ENCODE assay signal across 36 cellular contexts in genomic region chr2:200772620-200773019, GRCh38.
"Had no signal": no experiment of that assay in that cellular context is flagged by ENCODE, and none has a peak within 500 bp of the region (broad histone marks: within the 10 kb centered on the region; RNA-seq: fewer than 3 reads in every experiment).

No MANE protein-coding gene starts in this region.

- H3K9me3 ChIP-seq: body of pancreas, breast epithelium had no signal

- H3K27me3 Mint-ChIP-seq: activated naive CD4-positive, alpha-beta T cell treated with anti-CD3 and anti-CD28 coated beads, Interleukin-2, amount 50 U/mL, for 24 hours had no signal

- H3K9me3 Mint-ChIP-seq: activated naive CD4-positive, alpha-beta T cell treated with anti-CD3 and anti-CD28 coated beads, Interleukin-2, amount 50 U/mL, for 24 hours had no signal

- H3K27me3 ChIP-seq: body of pancreas, breast epithelium had no signal

- H3K4me1 Mint-ChIP-seq: activated B cell treated with CpG ODN at 0.5 μM for 24 hours; activated naive CD4-positive, alpha-beta T cell treated with anti-CD3 and anti-CD28 coated beads, Interleukin-2, amount 50 U/mL, for 24 hours had no signal

- H3K36me3 ChIP-seq: breast epithelium had no signal

- H3K27ac ChIP-seq: body of pancreas, breast epithelium, PC-9, RWPE1, VCaP had no signal

- H3K4me1 ChIP-seq: body of pancreas, breast epithelium had no signal

- ATAC-seq: activated CD8-positive, alpha-beta T cell treated with anti-CD3 and anti-CD28 coated beads for 36 hours; activated T-cell treated with anti-CD3 and anti-CD28 coated beads, Interleukin-2, amount 50 U/mL, for 72 hours; body of pancreas; Right ventricle myocardium inferior; SK-N-SH treated with all-trans-retinoic acid at 6 μM for 48 hours had no signal

- H3K4me2 ChIP-seq: PC-9 had no signal

- H3K27ac Mint-ChIP-seq: activated B cell treated with CpG ODN at 0.5 μM for 24 hours; activated CD8-positive, alpha-beta T cell treated with anti-CD3 and anti-CD28 coated beads for 36 hours; activated naive CD4-positive, alpha-beta T cell treated with anti-CD3 and anti-CD28 coated beads, Interleukin-2, amount 50 U/mL, for 24 hours; activated naive CD8-positive, alpha-beta T cell treated with anti-CD3 and anti-CD28 coated beads, Interleukin-2, amount 10 ng/mL, durations not matched to agents 7 days and 5 days; activated T-cell treated with anti-CD3 and anti-CD28 coated beads, Interleukin-2, amount 50 U/mL, for 72 hours; activated T-helper 2 cell treated with anti-CD3 and anti-CD28 coated beads, Interferon-gamma antibody, Interleukin-2, Interleukin-4, amounts not matched to agents 10 μg/mL and 5 μg/mL and 100 μg/mL, durations not matched to agents 14 hours and 24 hours and 36 hours had no signal

- H3K4me3 Mint-ChIP-seq: activated B cell treated with CpG ODN at 0.5 μM for 24 hours; activated CD8-positive, alpha-beta T cell treated with anti-CD3 and anti-CD28 coated beads for 36 hours; activated naive CD4-positive, alpha-beta T cell treated with anti-CD3 and anti-CD28 coated beads, Interleukin-2, amount 50 U/mL, for 24 hours; activated naive CD8-positive, alpha-beta T cell treated with anti-CD3 and anti-CD28 coated beads, Interleukin-2, amount 10 ng/mL, durations not matched to agents 7 days and 5 days; activated T-cell treated with anti-CD3 and anti-CD28 coated beads, Interleukin-2, amount 50 U/mL, for 72 hours had no signal

- H2AFZ ChIP-seq: PC-9 had no signal

- H3K4me3 ChIP-seq: body of pancreas, breast epithelium, PC-9 had no signal

- DNase-seq: activated B cell treated with CpG ODN at 0.5 μM for 24 hours; activated CD4-positive, alpha-beta T cell treated with anti-CD3 and anti-CD28 coated beads for 4 hours; activated CD4-positive, alpha-beta T cell treated with anti-CD3 and anti-CD28 coated beads, Interleukin-2, amount 50 U/mL, for 4 hours; activated CD4-positive, CD25-positive, alpha-beta regulatory T cell treated with anti-CD3 and anti-CD28 coated beads, Interleukin-2, amount 50 U/mL, for 72 hours; activated CD8-positive, alpha-beta T cell treated with anti-CD3 and anti-CD28 coated beads for 36 hours; activated gamma-delta T cell; activated naive CD4-positive, alpha-beta T cell treated with Interleukin-2 at 50 U/mL for 16 hours; activated naive CD8-positive, alpha-beta T cell treated with anti-CD3 and anti-CD28 coated beads, Interleukin-2, amount 10 ng/mL, durations not matched to agents 7 days and 5 days; activated T-cell treated with anti-CD3 and anti-CD28 coated beads, Interleukin-2, amount 50 U/mL, for 1 hour; activated T-cell treated with anti-CD3 and anti-CD28 coated beads, Interleukin-2, amount 50 U/mL, for 72 hours; amygdala; body of pancreas; NCI-H1092 treated with DMSO at 0.1 percent for 48 hours; NCI-H1417; NCI-H146; NCI-H187; NCI-H2029 treated with DMSO at 0.1 percent for 48 hours; NCI-H2107; NCI-H2171 treated with DMSO at 0.1 percent for 48 hours; NCI-H226; NCI-H446 treated with DMSO at 0.1 percent for 48 hours; NCI-H524; NK-92 treated with Interleukin-12 subunit alpha and Interleukin-12 subunit beta, amount 100 ng/mL, for 24 hours; PC-9; SIG-M5; SW 1271; T-helper 1 cell; T-helper 2 cell; T-helper 9 cell had no signal
